ENCODE assay signal across 8 cellular contexts in genomic region chr2:137865954-137866540, GRCh38.
A peak's percentile ranks its signal among the peaks of the same experiment; 100 is the strongest.
DNase-seq lines count a peak whose midpoint lies in the region; ATAC-seq and TF ChIP-seq lines count a peak whose summit lies in the region.

No MANE protein-coding gene starts in this region.

- H3K27ac ChIP-seq in smooth muscle cell (ENCODE audit: low read depth): no peak overlapping the region

- DNase-seq in Caco-2 (peak; percentile 73 to 79), GM19238 (ENCODE audit: insufficient read length, low spot score) (peak; percentile 7), NCI-H82 (lab: John Stamatoyannopoulos, UW) (peak; percentile 86), activated T-cell treated with anti-CD3 and anti-CD28 coated beads for 4 hours (peak; percentile 24), germinal center (ENCODE audit: low spot score) (peak; percentile 4), smooth muscle cell (lab: John Stamatoyannopoulos, UW; ENCODE audit: unreplicated experiment) (no peak)

- H3K9ac ChIP-seq in smooth muscle cell (ENCODE audit: low read depth): no peak overlapping the region

- no peaks in the 10 kb centered on the region for H3K9me3 Mint-ChIP-seq in Caco-2 (ENCODE audit: unreplicated experiment)

- peaks cover 14% of the 10 kb centered on the region for H3K4me1 ChIP-seq in Caco-2
- no peaks in the 10 kb centered on the region for H3K4me1 ChIP-seq in smooth muscle cell (ENCODE audit: low read depth)

- H3K9me3 ChIP-seq in Caco-2 (no peaks in the 10 kb centered on the region), smooth muscle cell (replicated peaks; ENCODE audit: low read depth) (no peaks in the 10 kb centered on the region)

- TF ChIP-seq CTCF in Caco-2 (IDR thresholded peaks at IDR 0.05; ENCODE audit: insufficient read depth in 1 of 2, low read depth in 1 of 2, low read length in 1 of 2, severe bottlenecking in 1 of 2, unreplicated experiment in 1 of 2): peak; percentile 86 to 89
- TF ChIP-seq CTCF in smooth muscle cell (IDR thresholded peaks at IDR 0.05; ENCODE audit: borderline replicate concordance, insufficient read depth, poor library complexity, severe bottlenecking): peak; percentile 68

- H3K27me3 ChIP-seq in Caco-2 (replicated peaks; ENCODE audit: control insufficient read depth, insufficient read depth, low read length) (no peaks in the 10 kb centered on the region), smooth muscle cell (ENCODE audit: low read depth) (no peaks in the 10 kb centered on the region)

- no peaks in the 10 kb centered on the region for H3K4me1 Mint-ChIP-seq in Caco-2 (ENCODE audit: low read depth, unreplicated experiment)

- ATAC-seq in HG03442 (IDR thresholded peaks at IDR 0.05; ENCODE audit: unreplicated experiment) (peak; percentile 69), GM21825 (IDR thresholded peaks at IDR 0.05; ENCODE audit: unreplicated experiment) (no peak)

- CTCF ChIA-PET in Caco-2 (lab: Charles Lee): interaction anchor here (0.6 to 1.9 kb wide), 11 partner anchors 8 to 973 kb away, joined by 3 to 29 read pairs (median 5); partner anchors contain the start of gene HNMT

- H3K4me3 Mint-ChIP-seq in Caco-2 (ENCODE audit: unreplicated experiment): no peak overlapping the region

- H4K20me1 ChIP-seq in smooth muscle cell (ENCODE audit: low read depth): no peaks in the 10 kb centered on the region

- H3F3A ChIP-seq in smooth muscle cell (ENCODE audit: low read depth): no peaks in the 10 kb centered on the region

- BruUV-seq in Caco-2 (replicated peaks; lab: Mats Ljungman, UMichigan): no TSS peak

- no peak overlapping the region for H3K4me2 ChIP-seq in smooth muscle cell

- no peak overlapping the region for H2AFZ ChIP-seq in smooth muscle cell (ENCODE audit: low read depth)

- intact Hi-C loops in Caco-2 (cut with micrococcal nuclease; ENCODE audit: unreplicated experiment): loop anchor here (1.0 kb wide), 3 partner anchors 20 to 963 kb away; no protein-coding TSS in a partner anchor

- H3K4me3 ChIP-seq in Caco-2 (ENCODE audit: low read depth, low read length) (no peak overlapping the region), smooth muscle cell (no peak overlapping the region)

- H3K27ac Mint-ChIP-seq in Caco-2 (ENCODE audit: unreplicated experiment): no peak overlapping the region

- POLR2A ChIA-PET in Caco-2 (lab: Charles Lee): no interaction called here

- 15% methylated on average over 2 of the region's 2 CpGs for WGBS in smooth muscle cell (ENCODE audit: low lambda C conversion rate)

- no peaks in the 10 kb centered on the region; the same call in 1 of the 2 replicates for H3K36me3 ChIP-seq in Caco-2 (ENCODE audit: control insufficient read depth, insufficient read depth, low read length)
- no peaks in the 10 kb centered on the region for H3K36me3 ChIP-seq in smooth muscle cell (ENCODE audit: low read depth)

- H3K27me3 Mint-ChIP-seq in Caco-2 (ENCODE audit: insufficient read depth, unreplicated experiment): no peaks in the 10 kb centered on the region

- H3K36me3 Mint-ChIP-seq in Caco-2 (ENCODE audit: insufficient read depth, unreplicated experiment): no peaks in the 10 kb centered on the region

- no peaks in the 10 kb centered on the region for H3K79me2 ChIP-seq in smooth muscle cell (ENCODE audit: low read depth)
